13 cellular contexts compared by ENCODE assay signal in the genomic region with DNA sequence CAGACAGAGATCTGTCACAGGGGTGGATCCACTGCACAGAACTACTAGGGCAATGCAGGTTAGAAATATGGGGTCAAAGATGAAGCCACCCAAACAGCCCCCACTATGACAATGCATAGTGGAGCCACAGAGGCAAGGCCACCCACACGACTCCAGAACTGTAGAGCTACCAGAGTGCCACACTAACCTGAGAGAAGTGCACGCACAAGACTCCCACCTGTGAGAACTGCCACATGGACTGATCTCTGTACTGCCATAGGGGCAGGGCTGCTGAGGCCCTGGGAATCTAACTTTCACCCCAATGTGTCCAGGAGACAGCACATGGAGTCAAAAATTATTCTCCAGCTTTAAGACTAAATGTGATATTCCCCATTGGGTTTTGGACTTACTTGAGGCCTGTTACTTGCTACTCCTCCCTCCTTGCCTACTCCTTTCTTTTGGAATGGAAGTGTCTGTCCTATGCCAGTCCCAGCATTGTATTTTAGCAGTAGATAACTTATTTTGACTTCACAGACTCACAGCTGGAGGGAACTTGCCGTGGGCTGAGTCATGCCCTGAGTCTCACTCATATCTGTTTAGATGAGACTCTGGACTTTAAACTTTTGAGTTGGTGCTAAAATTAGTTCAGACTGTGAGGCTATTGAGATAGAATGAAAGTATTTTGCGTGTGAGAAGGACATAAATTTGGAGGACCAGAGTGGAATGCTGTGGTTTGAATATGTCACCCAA.
A peak's percentile ranks its signal among the peaks of the same experiment; 100 is the strongest.
DNase-seq lines count a peak whose midpoint lies in the region; ATAC-seq and TF ChIP-seq lines count a peak whose summit lies in the region.
"Had no signal": no experiment of that assay in that cellular context is flagged by ENCODE, and none has a peak within 500 bp of the region (broad histone marks: within the 10 kb centered on the region; RNA-seq: fewer than 3 reads in every experiment).

No MANE protein-coding gene starts in this region.

- H3K79me1 ChIP-seq in IMR-90 (ENCODE audit: low read depth in 1 of 2, low read length in 2 of 2): no peaks in the 10 kb centered on the region

- CTCF ChIA-PET in IMR-90 (lab: Yijun Ruan, JAX): no interaction called here

- TF ChIP-seq CTCF in IMR-90 (conservative IDR thresholded peaks at IDR 0.05; ENCODE audit: low read depth, low read length) (no peak), cardiac fibroblast (IDR thresholded peaks at IDR 0.05; ENCODE audit: low read depth, low read length) (no peak), smooth muscle cell (IDR thresholded peaks at IDR 0.05; ENCODE audit: borderline replicate concordance, insufficient read depth, poor library complexity, severe bottlenecking) (no peak), lower leg skin (IDR thresholded peaks at IDR 0.05) (no peak)

- no peak overlapping the region for H3K4me3 ChIP-seq in IMR-90 (ENCODE audit: insufficient read depth, low read depth, low read length)
- no peak overlapping the region for H3K4me3 ChIP-seq in cardiac fibroblast (replicated peaks in 1 of 2; ENCODE audit: low read depth in 2 of 2, low read length in 2 of 2)
- peak overlapping the region; percentile 5 for H3K4me3 ChIP-seq in smooth muscle cell
- H3K4me3 ChIP-seq in lower leg skin (ENCODE audit: low read depth, poor library complexity, severe bottlenecking): no peak overlapping the region

- no peak overlapping the region for H3K9ac ChIP-seq in IMR-90 (ENCODE audit: low read depth, low read length)
- H3K9ac ChIP-seq in smooth muscle cell (ENCODE audit: low read depth): peak overlapping the region; percentile 74

- peak overlapping the region; percentile 62 for H2AK9ac ChIP-seq in IMR-90 (replicated peaks; ENCODE audit: low read depth, low read length, poor library complexity)

- H2AFZ ChIP-seq in IMR-90 (replicated peaks; ENCODE audit: low read length, poor library complexity) (no peak overlapping the region), smooth muscle cell (ENCODE audit: low read depth) (no peak overlapping the region)

- BruUV-seq in IMR-90 (replicated peaks; lab: Mats Ljungman, UMichigan): no TSS peak

- no peak overlapping the region for H3K56ac ChIP-seq in IMR-90 (ENCODE audit: extremely low read depth, insufficient read depth, low read length)

- peak overlapping the region; percentile 51; the same call in 1 of the 2 replicates for H2AK5ac ChIP-seq in IMR-90 (ENCODE audit: low read depth, low read length)

- TF ChIP-seq POLR2A in IMR-90 (IDR thresholded peaks at IDR 0.05; ENCODE audit: low read depth, low read length) (no peak), lower leg skin (IDR thresholded peaks at IDR 0.05) (no peak)

- H3K27me3 ChIP-seq in IMR-90 (ENCODE audit: control insufficient read depth, insufficient read depth, low read length) (no peaks in the 10 kb centered on the region), smooth muscle cell (ENCODE audit: low read depth) (no peaks in the 10 kb centered on the region)

- peak overlapping the region in 1 of 2 experiments; percentile 65; a peak in 1 of 4 replicates for H4K8ac ChIP-seq in IMR-90 (ENCODE audit: low read depth in 2 of 2, low read length in 2 of 2)

- peak; percentile 88 for DNase-seq in IMR-90
- peak; percentile 58 to 78 for DNase-seq in cardiac fibroblast (ENCODE audit: low read depth in 2 of 2)
- no peak for DNase-seq in smooth muscle cell (lab: John Stamatoyannopoulos, UW; ENCODE audit: unreplicated experiment)
- no peak for DNase-seq in SHP77 (lab: John Stamatoyannopoulos, UW)
- DNase-seq in retina: no peak
- no peak for DNase-seq in lower leg skin (ENCODE audit: low spot score in 2 of 2)
- DNase-seq: activated CD4-positive, alpha-beta T cell treated with anti-CD3 and anti-CD28 coated beads, Interleukin-2, amount 10 ng/mL, durations not matched to agents 7 days and 5 days; left ventricle myocardium superior; NCI-H1436; RPMI8226 had no signal

- POLR2A ChIA-PET in IMR-90 (lab: Charles Lee; ENCODE audit: unreplicated experiment): no interaction called here

- peak overlapping the region; percentile 42 for H3K14ac ChIP-seq in IMR-90 (replicated peaks; ENCODE audit: low read depth, low read length)

- intact Hi-C loops in IMR-90 (cut with micrococcal nuclease) (loop anchor here (10.0 kb wide), 1 partner anchor 304 kb away; no protein-coding TSS in a partner anchor), lower leg skin (cut with DNase I; ENCODE audit: low total_unique reads) (no loop called here)

- peaks cover 9% of the 10 kb centered on the region for H3K9me1 ChIP-seq in IMR-90 (ENCODE audit: insufficient read depth, low read length)

- H2BK20ac ChIP-seq in IMR-90 (ENCODE audit: low read depth, low read length): peak overlapping the region; percentile 64

- H3K36me3 ChIP-seq in IMR-90 (ENCODE audit: control insufficient read depth, insufficient read depth, low read length): no peaks in the 10 kb centered on the region
- H3K36me3 ChIP-seq in smooth muscle cell (ENCODE audit: low read depth): no peaks in the 10 kb centered on the region

- peak overlapping the region; percentile 73 for H2BK120ac ChIP-seq in IMR-90 (ENCODE audit: low read depth, low read length)

- H4K20me1 ChIP-seq in IMR-90 (ENCODE audit: insufficient read depth, low read length): no peaks in the 10 kb centered on the region
- H4K20me1 ChIP-seq in smooth muscle cell (ENCODE audit: low read depth): no peaks in the 10 kb centered on the region

- H3K4ac ChIP-seq in IMR-90 (ENCODE audit: low read depth, low read length): peak overlapping the region; percentile 83

- WGBS in IMR-90 (ENCODE audit: extremely low coverage in 2 of 2, insufficient read length in 1 of 2), 2 experiments: 60% methylated on average over 2 of the region's 4 CpGs; no CpG with 5 or more reads in 1 of the 2 experiments
- WGBS in smooth muscle cell (ENCODE audit: low lambda C conversion rate): 49% methylated on average over 4 of the region's 4 CpGs
- WGBS in lower leg skin, 2 donors: 77 to 79% methylated on average over 4 of the region's 4 CpGs

- H3K9me3 ChIP-seq in IMR-90 (ENCODE audit: control insufficient read depth, insufficient read depth, low read length) (no peaks in the 10 kb centered on the region), smooth muscle cell (replicated peaks; ENCODE audit: low read depth) (no peaks in the 10 kb centered on the region)

- H3K23ac ChIP-seq in IMR-90 (ENCODE audit: low read depth, low read length): no peak overlapping the region

- H3K27ac ChIP-seq in IMR-90 (ENCODE audit: insufficient read depth, low read length) (peak overlapping the region; percentile 7; the same call in 1 of the 2 replicates), smooth muscle cell (ENCODE audit: low read depth) (peak overlapping the region; percentile 97)

- 0 out of 2 replicates have a peak, but pooled peaks have one; percentile 13 for TF ChIP-seq RAD21 in IMR-90 (IDR thresholded peaks at IDR 0.05; ENCODE audit: low read length)

- in situ Hi-C loops in IMR-90 (cut with MboI; ENCODE audit: low sequenced_read_pairs): no loop called here

- peaks cover 12% of the 10 kb centered on the region for H3F3A ChIP-seq in smooth muscle cell (ENCODE audit: low read depth)

- dilution Hi-C loops in IMR-90 (cut with HindIII; ENCODE audit: low sequenced_read_pairs, unreplicated experiment): no loop called here

- H3K18ac ChIP-seq in IMR-90 (ENCODE audit: low read depth, low read length): peak overlapping the region; percentile 25

- peak; percentile 44 for ATAC-seq in GM21529 (IDR thresholded peaks at IDR 0.05; ENCODE audit: unreplicated experiment)
- ATAC-seq in IMR-90 (ENCODE audit: low read depth): peak; percentile 97
- ATAC-seq in HG03460 (IDR thresholded peaks at IDR 0.05; ENCODE audit: unreplicated experiment): no peak
- ATAC-seq: esophagus mucosa, left ventricle myocardium superior had no signal

- H3K4me2 ChIP-seq in IMR-90 (ENCODE audit: low read depth, low read length): peak overlapping the region; percentile 47; the same call in 1 of the 2 replicates
- peak overlapping the region; percentile 70 for H3K4me2 ChIP-seq in smooth muscle cell

- H2BK5ac ChIP-seq in IMR-90 (ENCODE audit: low read depth, low read length, poor library complexity, severe bottlenecking): no peak overlapping the region

- H3K4me1 ChIP-seq in IMR-90 (ENCODE audit: control insufficient read depth, insufficient read depth, low read length): peaks cover 6% of the 10 kb centered on the region
- H3K4me1 ChIP-seq in smooth muscle cell (ENCODE audit: low read depth): peaks cover 29% of the 10 kb centered on the region

- 0 out of 3 replicates have a peak overlapping the region, but pooled peaks have one; percentile 37 for H2BK15ac ChIP-seq in IMR-90 (ENCODE audit: low read depth, low read length)

- no peak overlapping the region for H4K5ac ChIP-seq in IMR-90 (ENCODE audit: low read depth, low read length)

- H4K91ac ChIP-seq in IMR-90 (ENCODE audit: insufficient read depth, low read depth, low read length): peak overlapping the region; percentile 41

- H3K79me2 ChIP-seq in smooth muscle cell (ENCODE audit: low read depth): no peaks in the 10 kb centered on the region

TF ChIP-seq in IMR-90, 13 proteins besides CTCF, POLR2A, EP300 and RAD21 (continues in another document):
- no peak for TF ChIP-seq SMC3 (IDR thresholded peaks at IDR 0.05; ENCODE audit: low read depth, low read length)
- peak; percentile 74 for TF ChIP-seq FOS (IDR thresholded peaks at IDR 0.05; ENCODE audit: low read depth, low read length)
- peak; percentile 9; the same call in 1 of the 2 replicates for TF ChIP-seq NFE2L2 (IDR thresholded peaks at IDR 0.05; ENCODE audit: low read depth, low read length)
- TF ChIP-seq CEBPB (IDR thresholded peaks at IDR 0.05; ENCODE audit: low read depth, low read length): no peak
- TF ChIP-seq, protein P1, sequence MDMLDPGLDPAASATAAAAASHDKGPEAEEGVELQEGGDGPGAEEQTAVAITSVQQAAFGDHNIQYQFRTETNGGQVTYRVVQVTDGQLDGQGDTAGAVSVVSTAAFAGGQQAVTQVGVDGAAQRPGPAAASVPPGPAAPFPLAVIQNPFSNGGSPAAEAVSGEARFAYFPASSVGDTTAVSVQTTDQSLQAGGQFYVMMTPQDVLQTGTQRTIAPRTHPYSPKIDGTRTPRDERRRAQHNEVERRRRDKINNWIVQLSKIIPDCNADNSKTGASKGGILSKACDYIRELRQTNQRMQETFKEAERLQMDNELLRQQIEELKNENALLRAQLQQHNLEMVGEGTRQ (IDR thresholded peaks at IDR 0.05; ENCODE audit: low read depth, low read length): no peak
- no peak for TF ChIP-seq BHLHE40 (IDR thresholded peaks at IDR 0.05; ENCODE audit: low read depth, low read length)
- TF ChIP-seq RCOR1 (IDR thresholded peaks at IDR 0.05; ENCODE audit: insufficient replicate concordance, low read length): no peak
- TF ChIP-seq MAZ (IDR thresholded peaks at IDR 0.05; ENCODE audit: borderline replicate concordance, low read depth, low read length): no peak
- TF ChIP-seq RFX5 (IDR thresholded peaks at IDR 0.05; ENCODE audit: low read depth, low read length): no peak
- no peak for TF ChIP-seq MAFK (IDR thresholded peaks at IDR 0.05; ENCODE audit: low read depth, low read length)
- TF ChIP-seq CHD1 (IDR thresholded peaks at IDR 0.05; ENCODE audit: low read depth, low read length): no peak

Comparison
In these comparisons a context has a peak if more than half of its experiments do, and no peak if none do; other contexts are left out.
1. DNase-seq: peak in IMR-90 (single experiment) and cardiac fibroblast (2 of 2); none in smooth muscle cell (single experiment), SHP77 (0 of 2), retina (single experiment) and lower leg skin (0 of 2).